Comparison of ENCODE assay signal across 8 cellular contexts in genomic region chr9:109972026-109973005, GRCh38.
DNase-seq lines count a peak whose midpoint lies in the region; ATAC-seq, FAIRE-seq and TF ChIP-seq lines count a peak whose summit lies in the region.

No MANE protein-coding gene starts in this region.

- peak overlapping the region; percentile 36; the same call in 1 of the 2 replicates for H3K9ac ChIP-seq in GM12878 (ENCODE audit: control insufficient read depth, insufficient read depth, low read length)

- POLR2A ChIA-PET in CD4-positive, alpha-beta T cell (lab: Charles Lee), result interaction anchor here (1.6 kb wide), 1 partner anchor 69 kb away, joined by 4 read pairs; no protein-coding TSS in a partner anchor
- POLR2A ChIA-PET in GM12878 (lab: Charles Lee), result interaction anchor here (1.5 to 7.3 kb wide), 3 partner anchors 58 to 177 kb away, joined by 3 to 52 read pairs (median 4); no protein-coding TSS in a partner anchor

- H3K4me1 ChIP-seq in GM12878 (ENCODE audit: control insufficient read depth, insufficient read depth, low read length), result peaks cover 86% of the 10 kb centered on the region
- H3K4me1 ChIP-seq in upper lobe of left lung, result peaks cover 16 to 24% (median 22%) of the 10 kb centered on the region in 4 donors

- BruUV-seq in GM12878 (replicated peaks; lab: Mats Ljungman, UMichigan), result no TSS peak

- CTCF ChIA-PET in CD4-positive, alpha-beta T cell (lab: Charles Lee), result no interaction called here
- CTCF ChIA-PET in GM12878 (lab: Yijun Ruan, JAX), result interaction anchor here (0.8 to 10.7 kb wide), 10 partner anchors 59 to 180 kb away, joined by 3 to 102 read pairs (median 3); no protein-coding TSS in a partner anchor

- peaks cover 2% of the 10 kb centered on the region; the same call in 1 of the 2 replicates for H3K79me2 ChIP-seq in GM12878 (ENCODE audit: control insufficient read depth, insufficient read depth, low read length)

- intact Hi-C loops in CD4-positive, alpha-beta T cell (cut with DNase I, micrococcal nuclease), result no loop called here
- intact Hi-C loops in GM12878 (cut with micrococcal nuclease; ENCODE audit: unreplicated experiment), result loop anchor here (5.0 kb wide), 1 partner anchor 560 kb away; no protein-coding TSS in a partner anchor

- RAD21 ChIA-PET in GM12878 (lab: Charles Lee; ENCODE audit: unreplicated experiment), result interaction anchor here (1.0 to 8.7 kb wide), 14 partner anchors 8 to 179 kb away, joined by 3 to 137 read pairs (median 4); no protein-coding TSS in a partner anchor

- no peak for TF ChIP-seq EP300 in GM12878 (IDR thresholded peaks at IDR 0.05; ENCODE audit: borderline replicate concordance in 1 of 2, control insufficient read depth in 1 of 2, low read depth in 2 of 2, low read length in 2 of 2)
- peak in 1 of 4 donors; percentile 5 for TF ChIP-seq EP300 in upper lobe of left lung (IDR thresholded peaks at IDR 0.05)

- peak overlapping the region; percentile 73 for H3K4me2 ChIP-seq in GM12878 (ENCODE audit: control insufficient read depth, insufficient read depth)

- ATAC-seq in CD4-positive, alpha-beta T cell (ENCODE audit: poor library complexity), result peak; percentile 28
- ATAC-seq in GM19395 (IDR thresholded peaks at IDR 0.05; ENCODE audit: unreplicated experiment), result peak; percentile 49
- peak; percentile 39 for ATAC-seq in HG03280 (IDR thresholded peaks at IDR 0.05; ENCODE audit: unreplicated experiment)
- ATAC-seq in GM12878, result peak; percentile 44
- peak; percentile 28 to 76 for ATAC-seq in upper lobe of left lung (ENCODE audit: low FRiP score in 2 of 2)

- no peaks in the 10 kb centered on the region for H3K9me3 ChIP-seq in CD4-positive, alpha-beta T cell (ENCODE audit: control insufficient read depth, low read length)
- H3K9me3 ChIP-seq in GM12878 (replicated peaks; ENCODE audit: control insufficient read depth, insufficient read depth, low read length) (no peaks in the 10 kb centered on the region), upper lobe of left lung (no peaks in the 10 kb centered on the region)

- peaks cover 63% of the 10 kb centered on the region for H3K4me1 Mint-ChIP-seq in CD4-positive, alpha-beta T cell (ENCODE audit: low read depth)

- H3K27ac Mint-ChIP-seq in CD4-positive, alpha-beta T cell, result peak overlapping the region; percentile 43

- in situ Hi-C loops in GM12878 (cut with MboI), result loop anchor here (5.0 kb wide), 2 partner anchors 55 to 180 kb away; no protein-coding TSS in a partner anchor

- TF ChIP-seq POLR2A in GM12878 (IDR thresholded peaks at IDR 0.05; ENCODE audit: low read depth, low read length), result peak; percentile 42
- no peak for TF ChIP-seq POLR2A in upper lobe of left lung (IDR thresholded peaks at IDR 0.05)

- no peak for DNase-seq in CD4-positive, alpha-beta T cell
- peak; percentile 91 for DNase-seq in GM12878 (ENCODE audit: low read depth, low spot score)
- DNase-seq in upper lobe of left lung, result peak in 1 of 2 donors; percentile 27
- no peak for DNase-seq in stimulated activated CD8-positive, alpha-beta memory T cell treated with anti-CD3 and anti-CD28 coated beads, Interleukin-4, amount 100 ng/mL, for 48 hours
- no peak for DNase-seq in KG1 (lab: John Stamatoyannopoulos, UW)
- DNase-seq in NCI-H2081 (lab: John Stamatoyannopoulos, UW), result no peak

- SMC1A ChIA-PET in GM12878 (lab: Charles Lee; ENCODE audit: uncharacterized antibody, unreplicated experiment), result interaction anchor here (0.8 to 12.2 kb wide), 16 partner anchors 9 to 176 kb away, joined by 3 to 423 read pairs (median 4); no protein-coding TSS in a partner anchor

- no peaks in the 10 kb centered on the region for H4K20me1 ChIP-seq in GM12878 (ENCODE audit: control insufficient read depth, insufficient read depth)

- H3K27me3 ChIP-seq in CD4-positive, alpha-beta T cell (ENCODE audit: control insufficient read depth, insufficient read depth, low read length), result no peaks in the 10 kb centered on the region
- H3K27me3 ChIP-seq in GM12878 (replicated peaks in 1 of 2; ENCODE audit: control insufficient read depth in 2 of 2, insufficient read depth in 2 of 2, low read length in 1 of 2) (no peaks in the 10 kb centered on the region), upper lobe of left lung (no peaks in the 10 kb centered on the region)

- FAIRE-seq in GM12878 (lab: Jason Lieb, UNC), result peak; percentile 27

- H3K36me3 Mint-ChIP-seq in CD4-positive, alpha-beta T cell (ENCODE audit: low read depth), result no peaks in the 10 kb centered on the region

- 0% methylated on average over 6 of the region's 6 CpGs for WGBS in GM12878 (ENCODE audit: insufficient coverage, insufficient replicate concordance, low lambda C conversion rate, missing lambda C conversion rate)
- WGBS in upper lobe of left lung, 2 donors, result 78 to 84% methylated on average over 6 of the region's 6 CpGs

- no peaks in the 10 kb centered on the region for H3K36me3 ChIP-seq in GM12878 (ENCODE audit: control insufficient read depth in 2 of 2, insufficient read depth in 2 of 2, low read length in 1 of 2)
- no peaks in the 10 kb centered on the region for H3K36me3 ChIP-seq in upper lobe of left lung

- TF ChIP-seq RAD21 in GM12878 (IDR thresholded peaks at IDR 0.05; ENCODE audit: insufficient read depth, low read depth, low read length), result peak; percentile 41; the same call in 1 of the 2 replicates

- H3K4me3 Mint-ChIP-seq in CD4-positive, alpha-beta T cell, result no peak overlapping the region

- H3K4me3 ChIP-seq in GM12878 (no peak overlapping the region), upper lobe of left lung (no peak overlapping the region)

- H2AFZ ChIP-seq in GM12878 (ENCODE audit: control insufficient read depth, low read depth, low read length), result peak overlapping the region; percentile 73

- no peak for TF ChIP-seq CTCF in CD4-positive, alpha-beta T cell (IDR thresholded peaks at IDR 0.05)
- peak; percentile 22 to 53 (median 42); a peak in 5 of 6 replicates for TF ChIP-seq CTCF in GM12878 (IDR thresholded peaks at IDR 0.05 in 2 of 3, conservative IDR thresholded peaks at IDR 0.05 in 1 of 3; ENCODE audit: control insufficient read depth in 2 of 3, extremely low read depth in 1 of 3, insufficient read depth in 1 of 3, low read depth in 3 of 3, low read length in 3 of 3)
- peak in 1 of 6 experiments; percentile 4 for TF ChIP-seq CTCF in upper lobe of left lung (IDR thresholded peaks at IDR 0.05)

- H3K27me3 Mint-ChIP-seq in CD4-positive, alpha-beta T cell, result no peaks in the 10 kb centered on the region

- no peak overlapping the region for H3K27ac ChIP-seq in CD4-positive, alpha-beta T cell (ENCODE audit: low read depth, low read length)
- H3K27ac ChIP-seq in GM12878 (ENCODE audit: control insufficient read depth, insufficient read depth) (peak overlapping the region; percentile 92), upper lobe of left lung (no peak overlapping the region)

- H3K9me3 Mint-ChIP-seq in CD4-positive, alpha-beta T cell, result no peaks in the 10 kb centered on the region

TF ChIP-seq in GM12878, 131 proteins besides CTCF, POLR2A, EP300 and RAD21 (continues in another document):
- TF ChIP-seq POU2F2 (IDR thresholded peaks at IDR 0.05; ENCODE audit: borderline replicate concordance, low read depth, low read length) (0 out of 3 replicates have a peak, but pooled peaks have one; percentile 39), ETV6 (conservative IDR thresholded peaks at IDR 0.05 in 1 of 2, IDR thresholded peaks at IDR 0.05 in 1 of 2; ENCODE audit: borderline replicate concordance in 1 of 2, low read depth in 1 of 2) (peak in 1 of 2 experiments; percentile 73; a peak in 1 of 4 replicates), MYC (IDR thresholded peaks at IDR 0.05; ENCODE audit: insufficient read depth, insufficient read length, insufficient replicate concordance, low read length, severe bottlenecking) (no peak), NRF1 (conservative IDR thresholded peaks at IDR 0.05; ENCODE audit: low read depth, low read length) (no peak), ZNF687 (IDR thresholded peaks at IDR 0.05) (peak; percentile 96), RAD51 (IDR thresholded peaks at IDR 0.05) (peak; percentile 90), CREM (IDR thresholded peaks at IDR 0.05; ENCODE audit: low read depth) (no peak; the same call in none of the 2 replicates), JUNB (IDR thresholded peaks at IDR 0.05) (no peak; the same call in 1 of the 2 replicates), GATAD2B (conservative IDR thresholded peaks at IDR 0.05; ENCODE audit: low read depth) (0 out of 2 replicates have a peak, but pooled peaks have one; percentile 50)
